ENCODE assay signal across 1 cellular context in the genomic region with DNA sequence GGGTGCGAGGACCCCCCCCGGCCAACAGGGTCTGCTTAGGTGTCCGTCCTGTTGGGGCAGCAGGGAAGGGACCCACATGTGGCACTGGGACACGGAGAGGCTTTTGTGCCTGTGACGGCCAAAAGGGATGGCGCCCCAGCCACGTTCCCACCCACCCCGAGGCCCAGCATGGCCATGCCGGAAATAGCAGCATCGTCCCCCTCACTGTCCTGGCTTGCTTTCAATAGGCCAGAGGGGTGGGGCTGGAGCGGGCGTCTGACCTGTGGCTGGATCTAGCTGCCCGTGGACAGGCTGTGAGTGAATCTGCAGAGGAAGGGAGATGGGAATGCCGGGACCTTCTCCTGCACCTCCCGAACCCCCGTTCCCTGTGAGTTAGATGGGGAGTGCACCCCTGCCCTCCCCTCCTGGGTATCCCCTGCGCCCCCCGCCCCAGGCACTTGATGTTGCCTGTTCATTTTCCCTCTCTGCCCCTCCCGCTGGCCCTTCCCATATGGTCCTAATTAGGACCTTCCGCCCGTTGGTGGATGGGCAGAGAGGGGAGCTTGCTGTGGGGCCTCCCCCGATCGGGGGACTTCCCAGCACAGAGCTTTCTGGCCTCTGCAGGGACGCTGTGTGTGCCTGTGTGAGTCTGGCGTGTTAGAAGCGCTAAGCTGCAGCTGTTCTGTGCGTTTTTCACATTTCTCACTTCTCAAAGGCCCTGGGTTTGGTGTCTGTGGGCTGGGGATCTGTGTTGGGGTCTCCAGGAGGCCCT.
TF ChIP-seq lines count a peak whose summit lies in the region.

No MANE protein-coding gene starts in this region.

TF ChIP-seq in H1, 55 proteins besides CTCF, POLR2A, EP300 and RAD21 (continued from another document):
- TF ChIP-seq, protein P1, sequence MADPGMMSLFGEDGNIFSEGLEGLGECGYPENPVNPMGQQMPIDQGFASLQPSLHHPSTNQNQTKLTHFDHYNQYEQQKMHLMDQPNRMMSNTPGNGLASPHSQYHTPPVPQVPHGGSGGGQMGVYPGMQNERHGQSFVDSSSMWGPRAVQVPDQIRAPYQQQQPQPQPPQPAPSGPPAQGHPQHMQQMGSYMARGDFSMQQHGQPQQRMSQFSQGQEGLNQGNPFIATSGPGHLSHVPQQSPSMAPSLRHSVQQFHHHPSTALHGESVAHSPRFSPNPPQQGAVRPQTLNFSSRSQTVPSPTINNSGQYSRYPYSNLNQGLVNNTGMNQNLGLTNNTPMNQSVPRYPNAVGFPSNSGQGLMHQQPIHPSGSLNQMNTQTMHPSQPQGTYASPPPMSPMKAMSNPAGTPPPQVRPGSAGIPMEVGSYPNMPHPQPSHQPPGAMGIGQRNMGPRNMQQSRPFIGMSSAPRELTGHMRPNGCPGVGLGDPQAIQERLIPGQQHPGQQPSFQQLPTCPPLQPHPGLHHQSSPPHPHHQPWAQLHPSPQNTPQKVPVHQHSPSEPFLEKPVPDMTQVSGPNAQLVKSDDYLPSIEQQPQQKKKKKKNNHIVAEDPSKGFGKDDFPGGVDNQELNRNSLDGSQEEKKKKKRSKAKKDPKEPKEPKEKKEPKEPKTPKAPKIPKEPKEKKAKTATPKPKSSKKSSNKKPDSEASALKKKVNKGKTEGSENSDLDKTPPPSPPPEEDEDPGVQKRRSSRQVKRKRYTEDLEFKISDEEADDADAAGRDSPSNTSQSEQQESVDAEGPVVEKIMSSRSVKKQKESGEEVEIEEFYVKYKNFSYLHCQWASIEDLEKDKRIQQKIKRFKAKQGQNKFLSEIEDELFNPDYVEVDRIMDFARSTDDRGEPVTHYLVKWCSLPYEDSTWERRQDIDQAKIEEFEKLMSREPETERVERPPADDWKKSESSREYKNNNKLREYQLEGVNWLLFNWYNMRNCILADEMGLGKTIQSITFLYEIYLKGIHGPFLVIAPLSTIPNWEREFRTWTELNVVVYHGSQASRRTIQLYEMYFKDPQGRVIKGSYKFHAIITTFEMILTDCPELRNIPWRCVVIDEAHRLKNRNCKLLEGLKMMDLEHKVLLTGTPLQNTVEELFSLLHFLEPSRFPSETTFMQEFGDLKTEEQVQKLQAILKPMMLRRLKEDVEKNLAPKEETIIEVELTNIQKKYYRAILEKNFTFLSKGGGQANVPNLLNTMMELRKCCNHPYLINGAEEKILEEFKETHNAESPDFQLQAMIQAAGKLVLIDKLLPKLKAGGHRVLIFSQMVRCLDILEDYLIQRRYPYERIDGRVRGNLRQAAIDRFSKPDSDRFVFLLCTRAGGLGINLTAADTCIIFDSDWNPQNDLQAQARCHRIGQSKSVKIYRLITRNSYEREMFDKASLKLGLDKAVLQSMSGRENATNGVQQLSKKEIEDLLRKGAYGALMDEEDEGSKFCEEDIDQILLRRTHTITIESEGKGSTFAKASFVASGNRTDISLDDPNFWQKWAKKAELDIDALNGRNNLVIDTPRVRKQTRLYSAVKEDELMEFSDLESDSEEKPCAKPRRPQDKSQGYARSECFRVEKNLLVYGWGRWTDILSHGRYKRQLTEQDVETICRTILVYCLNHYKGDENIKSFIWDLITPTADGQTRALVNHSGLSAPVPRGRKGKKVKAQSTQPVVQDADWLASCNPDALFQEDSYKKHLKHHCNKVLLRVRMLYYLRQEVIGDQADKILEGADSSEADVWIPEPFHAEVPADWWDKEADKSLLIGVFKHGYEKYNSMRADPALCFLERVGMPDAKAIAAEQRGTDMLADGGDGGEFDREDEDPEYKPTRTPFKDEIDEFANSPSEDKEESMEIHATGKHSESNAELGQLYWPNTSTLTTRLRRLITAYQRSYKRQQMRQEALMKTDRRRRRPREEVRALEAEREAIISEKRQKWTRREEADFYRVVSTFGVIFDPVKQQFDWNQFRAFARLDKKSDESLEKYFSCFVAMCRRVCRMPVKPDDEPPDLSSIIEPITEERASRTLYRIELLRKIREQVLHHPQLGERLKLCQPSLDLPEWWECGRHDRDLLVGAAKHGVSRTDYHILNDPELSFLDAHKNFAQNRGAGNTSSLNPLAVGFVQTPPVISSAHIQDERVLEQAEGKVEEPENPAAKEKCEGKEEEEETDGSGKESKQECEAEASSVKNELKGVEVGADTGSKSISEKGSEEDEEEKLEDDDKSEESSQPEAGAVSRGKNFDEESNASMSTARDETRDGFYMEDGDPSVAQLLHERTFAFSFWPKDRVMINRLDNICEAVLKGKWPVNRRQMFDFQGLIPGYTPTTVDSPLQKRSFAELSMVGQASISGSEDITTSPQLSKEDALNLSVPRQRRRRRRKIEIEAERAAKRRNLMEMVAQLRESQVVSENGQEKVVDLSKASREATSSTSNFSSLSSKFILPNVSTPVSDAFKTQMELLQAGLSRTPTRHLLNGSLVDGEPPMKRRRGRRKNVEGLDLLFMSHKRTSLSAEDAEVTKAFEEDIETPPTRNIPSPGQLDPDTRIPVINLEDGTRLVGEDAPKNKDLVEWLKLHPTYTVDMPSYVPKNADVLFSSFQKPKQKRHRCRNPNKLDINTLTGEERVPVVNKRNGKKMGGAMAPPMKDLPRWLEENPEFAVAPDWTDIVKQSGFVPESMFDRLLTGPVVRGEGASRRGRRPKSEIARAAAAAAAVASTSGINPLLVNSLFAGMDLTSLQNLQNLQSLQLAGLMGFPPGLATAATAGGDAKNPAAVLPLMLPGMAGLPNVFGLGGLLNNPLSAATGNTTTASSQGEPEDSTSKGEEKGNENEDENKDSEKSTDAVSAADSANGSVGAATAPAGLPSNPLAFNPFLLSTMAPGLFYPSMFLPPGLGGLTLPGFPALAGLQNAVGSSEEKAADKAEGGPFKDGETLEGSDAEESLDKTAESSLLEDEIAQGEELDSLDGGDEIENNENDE (IDR thresholded peaks at IDR 0.05; ENCODE audit: insufficient replicate concordance, low read length), result no peak
- TF ChIP-seq RBBP5 (IDR thresholded peaks at IDR 0.05; ENCODE audit: borderline replicate concordance, low read depth, low read length) (no peak), EGR1 (IDR thresholded peaks at IDR 0.05; ENCODE audit: borderline replicate concordance, low read depth, low read length) (no peak), RFX5 (IDR thresholded peaks at IDR 0.05; ENCODE audit: borderline replicate concordance, low read depth, low read length) (no peak), POU5F1 (IDR thresholded peaks at IDR 0.05; ENCODE audit: low read depth, low read length) (no peak), FOSL1 (IDR thresholded peaks at IDR 0.05; ENCODE audit: insufficient read depth, low read depth, low read length) (no peak), JUND (IDR thresholded peaks at IDR 0.05; ENCODE audit: low read length) (no peak), SAP30 (IDR thresholded peaks at IDR 0.05; ENCODE audit: insufficient read depth, insufficient replicate concordance, low read length) (no peak), TCF12 (IDR thresholded peaks at IDR 0.05; ENCODE audit: low read depth, low read length) (no peak), NANOG (IDR thresholded peaks at IDR 0.05; ENCODE audit: insufficient read depth, low read depth, low read length, poor library complexity, severe bottlenecking) (no peak)
- TF ChIP-seq, protein P2, sequence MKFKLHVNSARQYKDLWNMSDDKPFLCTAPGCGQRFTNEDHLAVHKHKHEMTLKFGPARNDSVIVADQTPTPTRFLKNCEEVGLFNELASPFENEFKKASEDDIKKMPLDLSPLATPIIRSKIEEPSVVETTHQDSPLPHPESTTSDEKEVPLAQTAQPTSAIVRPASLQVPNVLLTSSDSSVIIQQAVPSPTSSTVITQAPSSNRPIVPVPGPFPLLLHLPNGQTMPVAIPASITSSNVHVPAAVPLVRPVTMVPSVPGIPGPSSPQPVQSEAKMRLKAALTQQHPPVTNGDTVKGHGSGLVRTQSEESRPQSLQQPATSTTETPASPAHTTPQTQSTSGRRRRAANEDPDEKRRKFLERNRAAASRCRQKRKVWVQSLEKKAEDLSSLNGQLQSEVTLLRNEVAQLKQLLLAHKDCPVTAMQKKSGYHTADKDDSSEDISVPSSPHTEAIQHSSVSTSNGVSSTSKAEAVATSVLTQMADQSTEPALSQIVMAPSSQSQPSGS (IDR thresholded peaks at IDR 0.05; ENCODE audit: low read length), result no peak
- TF ChIP-seq, protein P3, sequence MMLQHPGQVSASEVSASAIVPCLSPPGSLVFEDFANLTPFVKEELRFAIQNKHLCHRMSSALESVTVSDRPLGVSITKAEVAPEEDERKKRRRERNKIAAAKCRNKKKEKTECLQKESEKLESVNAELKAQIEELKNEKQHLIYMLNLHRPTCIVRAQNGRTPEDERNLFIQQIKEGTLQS (IDR thresholded peaks at IDR 0.05; ENCODE audit: insufficient read depth, low read depth, low read length), result no peak
